ENCODE assay signal across 1 cellular context in genomic region chr3:137103739-137104138, GRCh38.
TF ChIP-seq lines count a peak whose summit lies in the region.

No MANE protein-coding gene starts in this region.

TF ChIP-seq in IMR-90, 13 proteins besides CTCF, POLR2A, EP300 and RAD21 (continued from another document):
- TF ChIP-seq NFE2L2 (IDR thresholded peaks at IDR 0.05; ENCODE audit: low read depth, low read length) (no peak), RCOR1 (IDR thresholded peaks at IDR 0.05; ENCODE audit: insufficient replicate concordance, low read length) (no peak), ELK1 (IDR thresholded peaks at IDR 0.05; ENCODE audit: borderline replicate concordance, low read depth, low read length) (no peak), FOS (IDR thresholded peaks at IDR 0.05; ENCODE audit: low read depth, low read length) (no peak), RFX5 (IDR thresholded peaks at IDR 0.05; ENCODE audit: low read depth, low read length) (no peak)
TF ChIP-seq in IMR-90: peak in this region for 0.
